ENCODE assay signal across 7 cellular contexts in the genomic region with DNA sequence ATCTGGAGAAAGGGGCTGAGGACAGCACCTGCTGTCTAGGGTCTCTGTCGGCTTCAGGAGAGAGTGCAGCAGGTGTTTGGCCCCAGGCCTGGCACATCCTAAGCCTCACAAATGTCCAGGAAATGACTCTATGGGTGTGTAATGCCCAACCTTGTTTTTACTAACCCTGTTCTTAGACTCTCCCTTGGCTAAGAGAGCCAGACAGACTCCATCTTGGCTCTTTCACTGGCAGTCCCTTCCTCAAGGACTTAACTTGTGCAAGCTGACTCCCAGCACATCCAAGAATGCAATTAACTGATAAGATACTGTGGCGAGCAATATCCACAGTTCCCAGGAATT.
A peak's percentile ranks its signal among the peaks of the same experiment; 100 is the strongest.
DNase-seq lines count a peak whose midpoint lies in the region; ATAC-seq, FAIRE-seq and TF ChIP-seq lines count a peak whose summit lies in the region.
"Not testable (repeated sequence)": the region's sequence is repeated elsewhere in the genome, so short reads cannot be mapped to it uniquely, and the experiment has no call there.

No MANE protein-coding gene starts in this region.

- H3K14ac ChIP-seq in H1 (ENCODE audit: insufficient read length); neuronal stem cell (ENCODE audit: low read length): not testable (repeated sequence)

- DNase-seq in NCI-H69 (lab: John Stamatoyannopoulos, UW) = peak; percentile 77
- DNase-seq in T-helper 17 cell; activated naive CD8-positive, alpha-beta T cell treated with anti-CD3 and anti-CD28 coated beads, Interleukin-2, amount 10 ng/mL, durations not matched to agents 7 days and 5 days; H1 (ENCODE audit: low read depth in 1 of 2, low spot score in 2 of 2); immature natural killer cell; neuronal stem cell (ENCODE audit: low spot score): not testable (repeated sequence)

- H3K79me2 ChIP-seq in H1 (ENCODE audit: control insufficient read depth in 1 of 2, insufficient read depth in 2 of 2, low read length in 2 of 2) = not testable (repeated sequence)

- H3K4me1 ChIP-seq in HEK293 (ENCODE audit: control insufficient read depth, insufficient read depth, low read length) = not testable (repeated sequence)
- peaks cover 0 to 34% (median 21%) of the 10 kb centered on the region in 4 experiments; a peak in 6 of 7 replicates for H3K4me1 ChIP-seq in H1 (replicated peaks in 1 of 4; ENCODE audit: control insufficient read depth in 3 of 4, insufficient read depth in 4 of 4, low read length in 3 of 4)
- H3K4me1 ChIP-seq in neuronal stem cell (ENCODE audit: control insufficient read depth in 2 of 2, insufficient read depth in 1 of 2, low read depth in 1 of 2, low read length in 2 of 2) = peaks cover 18 to 24% of the 10 kb centered on the region in 2 donors

- H4K91ac ChIP-seq in H1 (replicated peaks; ENCODE audit: insufficient read length, low read length); neuronal stem cell (ENCODE audit: low read depth, low read length, poor library complexity): not testable (repeated sequence)

- not testable (repeated sequence) for H2AK5ac ChIP-seq in H1 (ENCODE audit: low read depth, low read length); neuronal stem cell (ENCODE audit: low read depth, low read length)

- not testable (repeated sequence) for H2BK20ac ChIP-seq in H1 (ENCODE audit: low read length)

- TF ChIP-seq POLR2A in H1 (IDR thresholded peaks at IDR 0.05; ENCODE audit: control extremely low read depth in 1 of 2, low read depth in 2 of 2, low read length in 2 of 2) = not testable (repeated sequence)

- not testable (repeated sequence) for H3K9ac ChIP-seq in H1 (replicated peaks in 1 of 4; ENCODE audit: extremely low read depth in 1 of 4, low read depth in 3 of 4, low read length in 3 of 4); neuronal stem cell (ENCODE audit: low read depth, low read length, poor library complexity)

- not testable (repeated sequence) for H3K4me3 ChIP-seq in HEK293 (ENCODE audit: low read depth, low read length); H1 (ENCODE audit: extremely low read depth in 1 of 4, insufficient read depth in 2 of 4, low read depth in 3 of 4, low read length in 4 of 4); neuronal stem cell (ENCODE audit: low read length in 2 of 2)

- H3K27ac Mint-ChIP-seq in T-helper 17 cell = peak overlapping the region; percentile 14
- H3K27ac Mint-ChIP-seq in activated naive CD8-positive, alpha-beta T cell treated with anti-CD3 and anti-CD28 coated beads, Interleukin-2, amount 10 ng/mL, durations not matched to agents 7 days and 5 days = peak overlapping the region; percentile 12
- H3K27ac Mint-ChIP-seq in immature natural killer cell = peak overlapping the region in 5 of 6 donors; percentile 28 to 91 (median 59)

- H3K4me3 Mint-ChIP-seq in T-helper 17 cell; activated naive CD8-positive, alpha-beta T cell treated with anti-CD3 and anti-CD28 coated beads, Interleukin-2, amount 10 ng/mL, durations not matched to agents 7 days and 5 days: not testable (repeated sequence)
- peak overlapping the region in 3 of 5 donors; percentile 47 to 58 (median 52) for H3K4me3 Mint-ChIP-seq in immature natural killer cell

- FAIRE-seq in H1 (lab: Jason Lieb, UNC) = not testable (repeated sequence)

- H3K23ac ChIP-seq in H1 (ENCODE audit: insufficient read length); neuronal stem cell (ENCODE audit: low read depth, low read length, poor library complexity): not testable (repeated sequence)

- not testable (repeated sequence) for TF ChIP-seq RAD21 in H1 (IDR thresholded peaks at IDR 0.05 in 1 of 2, conservative IDR thresholded peaks at IDR 0.05 in 1 of 2; ENCODE audit: low read depth in 2 of 2, low read length in 2 of 2)

- not testable (repeated sequence) for H3K27me3 ChIP-seq in H1 (replicated peaks in 1 of 4; ENCODE audit: control insufficient read depth in 3 of 4, extremely low read depth in 1 of 4, insufficient read depth in 3 of 4, low read length in 3 of 4); neuronal stem cell (ENCODE audit: control insufficient read depth in 3 of 3, insufficient read depth in 3 of 3, low read depth in 1 of 3, low read length in 3 of 3)

- not testable (repeated sequence) for H2BK120ac ChIP-seq in H1 (replicated peaks; ENCODE audit: low read depth, low read length); neuronal stem cell (ENCODE audit: low read depth, low read length)

- H2AFZ ChIP-seq in H1 (ENCODE audit: low read length); neuronal stem cell (ENCODE audit: low read length): not testable (repeated sequence)

- H4K5ac ChIP-seq in H1 (ENCODE audit: insufficient read length, low read depth, low read length) = not testable (repeated sequence)

- H3K27ac ChIP-seq in HEK293 (ENCODE audit: extremely low read depth, low read depth, low read length); H1 (ENCODE audit: low read depth, low read length); neuronal stem cell (replicated peaks; ENCODE audit: low read length): not testable (repeated sequence)

- not testable (repeated sequence) for H2BK5ac ChIP-seq in H1 (ENCODE audit: low read depth, low read length); neuronal stem cell (ENCODE audit: low read length)

- peak overlapping the region; percentile 37 to 52; a peak in 3 of 4 replicates for H3K4me2 ChIP-seq in H1 (ENCODE audit: insufficient read depth in 1 of 2, low read depth in 2 of 2, low read length in 2 of 2)
- not testable (repeated sequence) for H3K4me2 ChIP-seq in neuronal stem cell (ENCODE audit: insufficient read depth, low read length, poor library complexity, severe bottlenecking)

- not testable (repeated sequence) for H3K27me3 Mint-ChIP-seq in T-helper 17 cell; activated naive CD8-positive, alpha-beta T cell treated with anti-CD3 and anti-CD28 coated beads, Interleukin-2, amount 10 ng/mL, durations not matched to agents 7 days and 5 days
- H3K27me3 Mint-ChIP-seq in immature natural killer cell (ENCODE audit: low read depth in 3 of 3) = peaks cover 31 to 42% (median 39%) of the 10 kb centered on the region in 3 donors

- H3K79me1 ChIP-seq in H1 (ENCODE audit: low read depth, low read length); neuronal stem cell (ENCODE audit: low read depth, low read length): not testable (repeated sequence)

- not testable (repeated sequence) for ATAC-seq in T-helper 17 cell; activated naive CD8-positive, alpha-beta T cell treated with anti-CD3 and anti-CD28 coated beads, Interleukin-2, amount 10 ng/mL, durations not matched to agents 7 days and 5 days (ENCODE audit: low read depth)

- not testable (repeated sequence) for H3K36me3 Mint-ChIP-seq in T-helper 17 cell (ENCODE audit: low read depth); activated naive CD8-positive, alpha-beta T cell treated with anti-CD3 and anti-CD28 coated beads, Interleukin-2, amount 10 ng/mL, durations not matched to agents 7 days and 5 days; immature natural killer cell

- not testable (repeated sequence) for H3K23me2 ChIP-seq in H1 (ENCODE audit: low read depth, low read length)

- H3K56ac ChIP-seq in H1 (replicated peaks; ENCODE audit: insufficient read length, low read depth, low read length) = not testable (repeated sequence)

- H3K4ac ChIP-seq in H1 (replicated peaks; ENCODE audit: insufficient read length, low read depth, low read length); neuronal stem cell (ENCODE audit: low read length): not testable (repeated sequence)

- H3K9me3 ChIP-seq in HEK293 (ENCODE audit: control insufficient read depth, insufficient read depth, low read depth, low read length); T-helper 17 cell (ENCODE audit: control insufficient read depth, low read length, poor library complexity, severe bottlenecking); H1 (ENCODE audit: insufficient read depth in 2 of 2, low read depth in 1 of 2, low read length in 1 of 2); neuronal stem cell (replicated peaks in 1 of 2; ENCODE audit: control insufficient read depth in 2 of 2, insufficient read depth in 1 of 2, low read depth in 1 of 2, low read length in 2 of 2): not testable (repeated sequence)

- not testable (repeated sequence) for H3K36me3 ChIP-seq in HEK293 (ENCODE audit: control insufficient read depth in 2 of 2, insufficient read depth in 1 of 2, low read length in 2 of 2); H1 (ENCODE audit: control insufficient read depth in 2 of 4, insufficient read depth in 4 of 4, low read length in 3 of 4); neuronal stem cell (replicated peaks in 1 of 2; ENCODE audit: control insufficient read depth in 2 of 2, insufficient read depth in 2 of 2, low read length in 2 of 2)

- H3K4me1 Mint-ChIP-seq in T-helper 17 cell; activated naive CD8-positive, alpha-beta T cell treated with anti-CD3 and anti-CD28 coated beads, Interleukin-2, amount 10 ng/mL, durations not matched to agents 7 days and 5 days: not testable (repeated sequence)
- peaks cover 32 to 42% of the 10 kb centered on the region in 2 donors for H3K4me1 Mint-ChIP-seq in immature natural killer cell

- not testable (repeated sequence) for TF ChIP-seq EP300 in H1 (IDR thresholded peaks at IDR 0.05; ENCODE audit: borderline replicate concordance in 1 of 2, low read depth in 2 of 2, low read length in 2 of 2)

- not testable (repeated sequence) for H4K8ac ChIP-seq in H1 (ENCODE audit: extremely low read depth, insufficient read depth, low read length); neuronal stem cell (ENCODE audit: low read depth, low read length)

- POLR2A ChIA-PET in HEK293 (lab: Yijun Ruan, JAX); activated naive CD8-positive, alpha-beta T cell treated with anti-CD3 and anti-CD28 coated beads, Interleukin-2, amount 10 ng/mL, durations not matched to agents 7 days and 5 days (lab: Charles Lee): not testable (repeated sequence)
- POLR2A ChIA-PET in H1 (lab: Charles Lee; ENCODE audit: partially characterized antibody) = interaction anchor here (1.3 kb wide), 1 partner anchor 86 kb away, joined by 3 read pairs; a partner anchor contains a TSS

- not testable (repeated sequence) for H2BK15ac ChIP-seq in H1 (ENCODE audit: low read length); neuronal stem cell (ENCODE audit: low read length)

- not testable (repeated sequence) for H4K20me1 ChIP-seq in H1 (replicated peaks in 1 of 2; ENCODE audit: control insufficient read depth in 1 of 2, insufficient read depth in 2 of 2, low read length in 2 of 2)

- not testable (repeated sequence) for H3K18ac ChIP-seq in H1 (ENCODE audit: extremely low read depth, low read length)
- peak overlapping the region; percentile 31 for H3K18ac ChIP-seq in neuronal stem cell (ENCODE audit: low read length)

- CTCF ChIA-PET in HEK293 (lab: Yijun Ruan, JAX) = interaction anchor here (0.7 kb wide), 1 partner anchor 29 kb away, joined by 3 read pairs; no protein-coding TSS in a partner anchor
- CTCF ChIA-PET in H1 (lab: Charles Lee; ENCODE audit: partially characterized antibody) = not testable (repeated sequence)

- H3K9me3 Mint-ChIP-seq in activated naive CD8-positive, alpha-beta T cell treated with anti-CD3 and anti-CD28 coated beads, Interleukin-2, amount 10 ng/mL, durations not matched to agents 7 days and 5 days = peaks cover 10% of the 10 kb centered on the region
- peaks cover 3 to 17% (median 7%) of the 10 kb centered on the region in 6 donors for H3K9me3 Mint-ChIP-seq in immature natural killer cell

- TF ChIP-seq CTCF in HEK293 (tag by site-specific recombination; IDR thresholded peaks at IDR 0.05); H1 (IDR thresholded peaks at IDR 0.05; ENCODE audit: control extremely low read depth in 1 of 3, insufficient read depth in 1 of 3, low read depth in 1 of 3, low read length in 3 of 3): not testable (repeated sequence)

- H2BK12ac ChIP-seq in H1 (ENCODE audit: low read depth, low read length); neuronal stem cell (ENCODE audit: low read length): not testable (repeated sequence)

- WGBS in H1 (ENCODE audit: extremely low coverage in 1 of 2, insufficient coverage in 1 of 2, insufficient read length in 1 of 2, insufficient replicate concordance in 2 of 2, low coverage in 1 of 2, low lambda C conversion rate in 2 of 2, missing lambda C conversion rate in 1 of 2), 2 experiments = 71% methylated on average over 2 of the region's 2 CpGs; no CpG with 5 or more reads in 1 of the 2 experiments
- no CpG with 5 or more reads among the region's 2 CpGs for WGBS in neuronal stem cell (ENCODE audit: extremely low coverage in 2 of 2, insufficient read length in 2 of 2, insufficient replicate concordance in 1 of 2), 2 donors
